19 cellular contexts compared by ENCODE assay signal in genomic region chr13:109738298-109738746, GRCh38. TPM values are rescaled to one million over a fixed set of nuclear protein-coding genes. Genes with fewer than 3 reads are reported as not detected.
DNase-seq lines count a peak whose midpoint lies in the region; ATAC-seq and TF ChIP-seq lines count a peak whose summit lies in the region.
"Had no signal": no experiment of that assay in that cellular context is flagged by ENCODE, and none has a peak within 500 bp of the region (broad histone marks: within the 10 kb centered on the region; RNA-seq: fewer than 3 reads in every experiment).

No MANE protein-coding gene starts in this region.

- H3K18ac ChIP-seq in neuronal stem cell (ENCODE audit: low read length) = peak overlapping the region; percentile 46

- H3K4me2 ChIP-seq in neuronal stem cell (ENCODE audit: insufficient read depth, low read length, poor library complexity, severe bottlenecking) (no peak overlapping the region), PC-3 (ENCODE audit: low read length) (no peak overlapping the region)
- H3K4me2 ChIP-seq: KMS-11 had no signal

- H4K8ac ChIP-seq in neuronal stem cell (ENCODE audit: low read depth, low read length) = no peak overlapping the region

- 83 to 87% methylated on average over 9 to 14 of the region's 14 CpGs for WGBS in endodermal cell (ENCODE audit: insufficient coverage in 1 of 2, insufficient read length in 1 of 2), 2 experiments
- WGBS in neuronal stem cell (ENCODE audit: extremely low coverage in 2 of 2, insufficient read length in 2 of 2, insufficient replicate concordance in 1 of 2), 2 donors = no CpG with 5 or more reads among the region's 14 CpGs

- H3K36me3 ChIP-seq in endodermal cell (ENCODE audit: control insufficient read depth, insufficient read depth, low read length) (no peaks in the 10 kb centered on the region), neuronal stem cell (replicated peaks in 1 of 2; ENCODE audit: control insufficient read depth in 2 of 2, insufficient read depth in 2 of 2, low read length in 2 of 2) (no peaks in the 10 kb centered on the region), mucosa of descending colon (ENCODE audit: low read depth) (no peaks in the 10 kb centered on the region), PC-3 (ENCODE audit: low read depth, low read length) (no peaks in the 10 kb centered on the region), MG63 (no peaks in the 10 kb centered on the region)
- H3K36me3 ChIP-seq: SJSA1 had no signal

- H3K9ac ChIP-seq in endodermal cell (ENCODE audit: extremely low read depth, low read length, poor library complexity, severe bottlenecking) = no peak overlapping the region
- H3K9ac ChIP-seq in neuronal stem cell (ENCODE audit: low read depth, low read length, poor library complexity) = no peak overlapping the region
- H3K9ac ChIP-seq in PC-3 (ENCODE audit: low read length) = no peak overlapping the region
- H3K9ac ChIP-seq: KMS-11 had no signal

- H3K4me3 Mint-ChIP-seq in endodermal cell = no peak overlapping the region
- H3K4me3 Mint-ChIP-seq: CD8-positive, alpha-beta T cell had no signal

- TF ChIP-seq CTCF in endodermal cell (conservative IDR thresholded peaks at IDR 0.05) = no peak
- TF ChIP-seq CTCF in mucosa of descending colon (IDR thresholded peaks at IDR 0.05) = no peak
- TF ChIP-seq CTCF in PC-3 (conservative IDR thresholded peaks at IDR 0.05; ENCODE audit: low read depth, low read length) = no peak

- no peaks in the 10 kb centered on the region for H3K9me2 ChIP-seq in PC-3 (replicated peaks; ENCODE audit: low read length)

- POLR2A ChIA-PET in PC-3 (lab: Charles Lee; ENCODE audit: unreplicated experiment) = no interaction called here

- peaks cover under 1% of the 10 kb centered on the region for H3K9me3 Mint-ChIP-seq in endodermal cell
- H3K9me3 Mint-ChIP-seq: CD8-positive, alpha-beta T cell had no signal

- H2BK5ac ChIP-seq in neuronal stem cell (ENCODE audit: low read length) = no peak overlapping the region

- H3K27me3 ChIP-seq in endodermal cell (ENCODE audit: control insufficient read depth, insufficient read depth, low read length, poor library complexity, severe bottlenecking) (no peaks in the 10 kb centered on the region), neuronal stem cell (ENCODE audit: control insufficient read depth in 3 of 3, insufficient read depth in 3 of 3, low read depth in 1 of 3, low read length in 3 of 3) (no peaks in the 10 kb centered on the region), PC-3 (ENCODE audit: low read length) (no peaks in the 10 kb centered on the region), MG63 (no peaks in the 10 kb centered on the region)

- H3K4me1 ChIP-seq in endodermal cell (ENCODE audit: control insufficient read depth, insufficient read depth, low read length) = no peaks in the 10 kb centered on the region
- no peaks in the 10 kb centered on the region for H3K4me1 ChIP-seq in neuronal stem cell (ENCODE audit: control insufficient read depth in 2 of 2, insufficient read depth in 1 of 2, low read depth in 1 of 2, low read length in 2 of 2)
- no peaks in the 10 kb centered on the region for H3K4me1 ChIP-seq in mucosa of descending colon (ENCODE audit: low read depth)
- 0 out of 2 replicates have a peak, but pooled peaks cover 3% of the 10 kb centered on the region for H3K4me1 ChIP-seq in PC-3 (ENCODE audit: insufficient read depth, low read length)

- H3K27me3 Mint-ChIP-seq in endodermal cell (ENCODE audit: insufficient read depth) = no peaks in the 10 kb centered on the region

- H3K9me3 ChIP-seq in endodermal cell (ENCODE audit: control insufficient read depth, low read length) = no peaks in the 10 kb centered on the region
- no peaks in the 10 kb centered on the region for H3K9me3 ChIP-seq in neuronal stem cell (replicated peaks in 1 of 2; ENCODE audit: control insufficient read depth in 2 of 2, insufficient read depth in 1 of 2, low read depth in 1 of 2, low read length in 2 of 2)
- H3K9me3 ChIP-seq in mucosa of descending colon = no peaks in the 10 kb centered on the region
- H3K9me3 ChIP-seq in PC-3 (ENCODE audit: low read length) = no peaks in the 10 kb centered on the region
- H3K9me3 ChIP-seq in MG63 = no peaks in the 10 kb centered on the region

- DNase-seq in DMS53 (lab: John Stamatoyannopoulos, UW) = peak; percentile 67
- DNase-seq in DMS53 treated with DMSO at 0.1 percent for 48 hours (lab: John Stamatoyannopoulos, UW; ENCODE audit: unreplicated experiment) = no peak
- DNase-seq in endodermal cell = peak; percentile 38
- no peak for DNase-seq in neuronal stem cell (ENCODE audit: low spot score)
- DNase-seq in mucosa of descending colon = no peak
- DNase-seq in PC-3 = no peak
- DNase-seq in activated naive CD4-positive, alpha-beta T cell treated with Interleukin-2 at 50 U/mL for 16 hours = no peak
- DNase-seq in MG63 = no peak
- DNase-seq: CD8-positive, alpha-beta T cell; NCI-H1092 treated with DMSO at 0.1 percent for 48 hours; NCI-H1694 treated with DMSO at 0.1 percent for 48 hours; NCI-H2107; NCI-H345; NCI-H526 treated with DMSO at 0.1 percent for 48 hours; RPMI8226 had no signal

- H2BK15ac ChIP-seq in neuronal stem cell (ENCODE audit: low read length) = no peak overlapping the region

- no peak overlapping the region for H3K27ac ChIP-seq in endodermal cell (ENCODE audit: low read depth, low read length)
- H3K27ac ChIP-seq in neuronal stem cell (replicated peaks; ENCODE audit: low read length) = no peak overlapping the region
- no peak overlapping the region for H3K27ac ChIP-seq in PC-3 (ENCODE audit: low read length)
- H3K27ac ChIP-seq: 22Rv1, KMS-11, SJSA1 had no signal

- no peak overlapping the region for H2BK120ac ChIP-seq in neuronal stem cell (ENCODE audit: low read depth, low read length)

- H2AK5ac ChIP-seq in neuronal stem cell (ENCODE audit: low read depth, low read length) = no peak overlapping the region

- CTCF ChIA-PET in PC-3 (lab: Charles Lee) = no interaction called here

- no peak for ATAC-seq in mucosa of descending colon
- no peak for ATAC-seq in PC-3
- ATAC-seq: CD8-positive, alpha-beta T cell; HepG2 had no signal

- no peaks in the 10 kb centered on the region for H3F3A ChIP-seq in PC-3 (ENCODE audit: low read length, unreplicated experiment)

- H3K36me3 Mint-ChIP-seq in endodermal cell (ENCODE audit: low read depth) = no peaks in the 10 kb centered on the region
- H3K36me3 Mint-ChIP-seq: CD8-positive, alpha-beta T cell had no signal

- H3K4ac ChIP-seq in neuronal stem cell (ENCODE audit: low read length) = no peak overlapping the region

- H3K4me1 Mint-ChIP-seq in endodermal cell = peaks cover 7% of the 10 kb centered on the region

- BruUV-seq in PC-3 (replicated peaks; lab: Mats Ljungman, UMichigan) = no TSS peak

- H3K4me3 ChIP-seq in endodermal cell (ENCODE audit: low read length) (no peak overlapping the region), neuronal stem cell (ENCODE audit: low read length in 2 of 2) (no peak overlapping the region), mucosa of descending colon (no peak overlapping the region), PC-3 (ENCODE audit: low read length) (no peak overlapping the region), MG63 (no peak overlapping the region)
- H3K4me3 ChIP-seq: SJSA1 had no signal

- no peak overlapping the region for H3K27ac Mint-ChIP-seq in endodermal cell
- H3K27ac Mint-ChIP-seq: CD8-positive, alpha-beta T cell had no signal

- no peak overlapping the region for H3K23ac ChIP-seq in neuronal stem cell (ENCODE audit: low read depth, low read length, poor library complexity)

- no peak overlapping the region for H3K14ac ChIP-seq in neuronal stem cell (ENCODE audit: low read length)

- H3K79me1 ChIP-seq in neuronal stem cell (ENCODE audit: low read depth, low read length) = no peaks in the 10 kb centered on the region

- intact Hi-C loops in mucosa of descending colon (cut with DNase I, micrococcal nuclease) (no loop called here), PC-3 (cut with micrococcal nuclease) (no loop called here)

- no peak overlapping the region for H2BK12ac ChIP-seq in neuronal stem cell (ENCODE audit: low read length)

- H2AFZ ChIP-seq in neuronal stem cell (ENCODE audit: low read length) = no peak overlapping the region
- no peak overlapping the region for H2AFZ ChIP-seq in PC-3 (ENCODE audit: low read length)

- no peak overlapping the region for H4K91ac ChIP-seq in neuronal stem cell (ENCODE audit: low read depth, low read length, poor library complexity)

- H4K20me1 ChIP-seq in PC-3 (ENCODE audit: low read length) = no peaks in the 10 kb centered on the region

- no peaks in the 10 kb centered on the region for H3K79me2 ChIP-seq in PC-3 (ENCODE audit: low read length)

RNA-seq across cellular contexts. Expression of gene IRS2, which starts 48.1 kb away (rescaled TPM):
- total RNA-seq in endodermal cell (10 to 100 TPM; 16.9 to 23.7 TPM), mucosa of descending colon (10 to 100 TPM; 14.0 to 31.4 (median 23.7) TPM), PC-3 (2014; rRNA removed) (5.6 and 7.5 TPM in 2 replicates)
- polyA plus RNA-seq in endodermal cell (2013, experiment 1 of 2) = 9.5 TPM
- 9.9 TPM for polyA plus RNA-seq in endodermal cell (2013, experiment 2 of 2)
- polyA plus RNA-seq in neuronal stem cell (2013, experiment 1 of 2) = 18.1 TPM
- 18.9 TPM for polyA plus RNA-seq in neuronal stem cell (2013, experiment 2 of 2)
- total RNA-seq in MG63 (2014; rRNA removed; shearing (Covaris generic); ENCODE audit: low replicate concordance) = 0.33 and 0.35 TPM in 2 replicates

Comparison
In these comparisons a context has a peak if more than half of its experiments do, and no peak if none do; other contexts are left out.
1. DNase-seq: peak in DMS53 (single experiment) and endodermal cell (single experiment); none in DMS53 treated with DMSO at 0.1 percent for 48 hours (single experiment), neuronal stem cell (single experiment), mucosa of descending colon (0 of 3), PC-3 (single experiment), activated naive CD4-positive, alpha-beta T cell treated with Interleukin-2 at 50 U/mL for 16 hours (single experiment) and MG63 (single experiment).